ENCODE assay signal across 1 cellular context in the genomic region with DNA sequence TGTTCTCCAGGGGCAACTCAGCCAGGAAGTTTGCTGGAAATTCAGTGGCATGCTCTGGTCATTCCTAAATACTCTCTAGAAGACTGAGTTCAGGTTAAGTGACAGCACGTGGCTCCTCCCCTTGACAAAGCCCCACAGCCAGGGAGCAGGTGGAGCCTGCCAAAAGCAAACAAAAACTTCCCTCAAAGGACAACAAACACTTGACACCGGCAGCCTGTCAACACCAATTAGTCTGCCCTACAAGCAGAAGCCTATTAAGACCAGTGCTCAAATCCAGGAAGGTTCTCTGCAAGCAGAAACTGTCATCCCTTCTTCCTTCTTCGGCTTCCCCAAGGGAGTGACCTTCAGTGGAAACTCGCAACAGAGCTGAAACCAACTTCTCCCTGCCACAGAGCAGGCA.
TF ChIP-seq lines count a peak whose summit lies in the region.

No MANE protein-coding gene starts in this region.

TF ChIP-seq in HEK293, 187 proteins besides CTCF, POLR2A, EP300 and RAD21 (continued from another document):
- peak; percentile 64; the same call in 1 of the 2 replicates for TF ChIP-seq GFI1B (tag by site-specific recombination; IDR thresholded peaks at IDR 0.05)
- no peak for TF ChIP-seq ZNF174 (tag by site-specific recombination; IDR thresholded peaks at IDR 0.05)
- TF ChIP-seq ZNF843 (tag by site-specific recombination; IDR thresholded peaks at IDR 0.05) = peak; percentile 85
- TF ChIP-seq WT1 (tag by site-specific recombination; IDR thresholded peaks at IDR 0.05) = peak; percentile 99
- TF ChIP-seq ZNF23 (tag by site-specific recombination; IDR thresholded peaks at IDR 0.05; ENCODE audit: borderline replicate concordance) = no peak
- TF ChIP-seq, protein P1, sequence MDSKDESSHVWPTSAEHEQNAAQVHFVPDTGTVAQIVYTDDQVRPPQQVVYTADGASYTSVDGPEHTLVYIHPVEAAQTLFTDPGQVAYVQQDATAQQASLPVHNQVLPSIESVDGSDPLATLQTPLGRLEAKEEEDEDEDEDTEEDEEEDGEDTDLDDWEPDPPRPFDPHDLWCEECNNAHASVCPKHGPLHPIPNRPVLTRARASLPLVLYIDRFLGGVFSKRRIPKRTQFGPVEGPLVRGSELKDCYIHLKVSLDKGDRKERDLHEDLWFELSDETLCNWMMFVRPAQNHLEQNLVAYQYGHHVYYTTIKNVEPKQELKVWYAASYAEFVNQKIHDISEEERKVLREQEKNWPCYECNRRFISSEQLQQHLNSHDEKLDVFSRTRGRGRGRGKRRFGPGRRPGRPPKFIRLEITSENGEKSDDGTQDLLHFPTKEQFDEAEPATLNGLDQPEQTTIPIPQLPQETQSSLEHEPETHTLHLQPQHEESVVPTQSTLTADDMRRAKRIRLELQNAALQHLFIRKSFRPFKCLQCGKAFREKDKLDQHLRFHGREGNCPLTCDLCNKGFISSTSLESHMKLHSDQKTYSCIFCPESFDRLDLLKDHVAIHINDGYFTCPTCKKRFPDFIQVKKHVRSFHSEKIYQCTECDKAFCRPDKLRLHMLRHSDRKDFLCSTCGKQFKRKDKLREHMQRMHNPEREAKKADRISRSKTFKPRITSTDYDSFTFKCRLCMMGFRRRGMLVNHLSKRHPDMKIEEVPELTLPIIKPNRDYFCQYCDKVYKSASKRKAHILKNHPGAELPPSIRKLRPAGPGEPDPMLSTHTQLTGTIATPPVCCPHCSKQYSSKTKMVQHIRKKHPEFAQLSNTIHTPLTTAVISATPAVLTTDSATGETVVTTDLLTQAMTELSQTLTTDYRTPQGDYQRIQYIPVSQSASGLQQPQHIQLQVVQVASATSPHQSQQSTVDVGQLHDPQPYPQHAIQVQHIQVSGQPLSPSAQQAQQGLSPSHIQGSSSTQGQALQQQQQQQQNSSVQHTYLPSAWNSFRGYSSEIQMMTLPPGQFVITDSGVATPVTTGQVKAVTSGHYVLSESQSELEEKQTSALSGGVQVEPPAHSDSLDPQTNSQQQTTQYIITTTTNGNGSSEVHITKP (tag by site-specific recombination; IDR thresholded peaks at IDR 0.05) = peak; percentile 84
- peak; percentile 64; the same call in 1 of the 2 replicates for TF ChIP-seq GLI2 (tag by site-specific recombination; IDR thresholded peaks at IDR 0.05; ENCODE audit: borderline replicate concordance, low read depth)
- TF ChIP-seq, protein P2, sequence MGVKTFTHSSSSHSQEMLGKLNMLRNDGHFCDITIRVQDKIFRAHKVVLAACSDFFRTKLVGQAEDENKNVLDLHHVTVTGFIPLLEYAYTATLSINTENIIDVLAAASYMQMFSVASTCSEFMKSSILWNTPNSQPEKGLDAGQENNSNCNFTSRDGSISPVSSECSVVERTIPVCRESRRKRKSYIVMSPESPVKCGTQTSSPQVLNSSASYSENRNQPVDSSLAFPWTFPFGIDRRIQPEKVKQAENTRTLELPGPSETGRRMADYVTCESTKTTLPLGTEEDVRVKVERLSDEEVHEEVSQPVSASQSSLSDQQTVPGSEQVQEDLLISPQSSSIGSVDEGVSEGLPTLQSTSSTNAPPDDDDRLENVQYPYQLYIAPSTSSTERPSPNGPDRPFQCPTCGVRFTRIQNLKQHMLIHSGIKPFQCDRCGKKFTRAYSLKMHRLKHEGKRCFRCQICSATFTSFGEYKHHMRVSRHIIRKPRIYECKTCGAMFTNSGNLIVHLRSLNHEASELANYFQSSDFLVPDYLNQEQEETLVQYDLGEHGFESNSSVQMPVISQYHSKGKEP (tag by site-specific recombination; IDR thresholded peaks at IDR 0.05) = peak; percentile 38; the same call in 1 of the 2 replicates
- 0 out of 2 replicates have a peak, but pooled peaks have one; percentile 11 for TF ChIP-seq ZIC2 (tag by site-specific recombination; IDR thresholded peaks at IDR 0.05)
- peak; percentile 84; the same call in 1 of the 2 replicates for TF ChIP-seq IKZF3 (tag by site-specific recombination; IDR thresholded peaks at IDR 0.05)
- peak; percentile 57 for TF ChIP-seq ZXDB (tag by site-specific recombination; IDR thresholded peaks at IDR 0.05)
- TF ChIP-seq ZSCAN23 (tag by site-specific recombination; IDR thresholded peaks at IDR 0.05) = peak; percentile 74; the same call in 1 of the 2 replicates
- TF ChIP-seq ZNF521 (tag by site-specific recombination; IDR thresholded peaks at IDR 0.05) = no peak
- peak; percentile 77; the same call in 1 of the 2 replicates for TF ChIP-seq OVOL3 (tag by site-specific recombination; IDR thresholded peaks at IDR 0.05)
- TF ChIP-seq, protein P3, sequence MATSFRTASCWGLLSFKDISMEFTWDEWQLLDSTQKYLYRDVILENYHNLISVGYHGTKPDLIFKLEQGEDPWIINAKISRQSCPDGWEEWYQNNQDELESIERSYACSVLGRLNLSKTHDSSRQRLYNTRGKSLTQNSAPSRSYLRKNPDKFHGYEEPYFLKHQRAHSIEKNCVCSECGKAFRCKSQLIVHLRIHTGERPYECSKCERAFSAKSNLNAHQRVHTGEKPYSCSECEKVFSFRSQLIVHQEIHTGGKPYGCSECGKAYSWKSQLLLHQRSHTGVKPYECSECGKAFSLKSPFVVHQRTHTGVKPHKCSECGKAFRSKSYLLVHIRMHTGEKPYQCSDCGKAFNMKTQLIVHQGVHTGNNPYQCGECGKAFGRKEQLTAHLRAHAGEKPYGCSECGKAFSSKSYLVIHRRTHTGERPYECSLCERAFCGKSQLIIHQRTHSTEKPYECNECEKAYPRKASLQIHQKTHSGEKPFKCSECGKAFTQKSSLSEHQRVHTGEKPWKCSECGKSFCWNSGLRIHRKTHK (tag by site-specific recombination; IDR thresholded peaks at IDR 0.05) = no peak
- TF ChIP-seq ZNF510 (tag by site-specific recombination; IDR thresholded peaks at IDR 0.05; ENCODE audit: insufficient replicate concordance) = no peak
- peak; percentile 97 for TF ChIP-seq FEZF1 (tag by site-specific recombination; IDR thresholded peaks at IDR 0.05)
- peak; percentile 84 for TF ChIP-seq BCL11A (tag by site-specific recombination; IDR thresholded peaks at IDR 0.05; ENCODE audit: low read depth)
- TF ChIP-seq KLF9 (tag by site-specific recombination; IDR thresholded peaks at IDR 0.05; ENCODE audit: low read depth) = no peak
- no peak for TF ChIP-seq ZNF324 (tag by site-specific recombination; IDR thresholded peaks at IDR 0.05)
- TF ChIP-seq, protein P4, sequence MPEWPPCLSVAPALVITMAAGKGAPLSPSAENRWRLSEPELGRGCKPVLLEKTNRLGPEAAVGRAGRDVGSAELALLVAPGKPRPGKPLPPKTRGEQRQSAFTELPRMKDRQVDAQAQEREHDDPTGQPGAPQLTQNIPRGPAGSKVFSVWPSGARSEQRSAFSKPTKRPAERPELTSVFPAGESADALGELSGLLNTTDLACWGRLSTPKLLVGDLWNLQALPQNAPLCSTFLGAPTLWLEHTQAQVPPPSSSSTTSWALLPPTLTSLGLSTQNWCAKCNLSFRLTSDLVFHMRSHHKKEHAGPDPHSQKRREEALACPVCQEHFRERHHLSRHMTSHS (tag by site-specific recombination; IDR thresholded peaks at IDR 0.05) = 0 out of 2 replicates have a peak, but pooled peaks have one; percentile 67
- TF ChIP-seq ZNF2 (tag by site-specific recombination; IDR thresholded peaks at IDR 0.05) = peak; percentile 72; the same call in 1 of the 2 replicates
- TF ChIP-seq MZF1 (tag by site-specific recombination; IDR thresholded peaks at IDR 0.05; ENCODE audit: borderline replicate concordance) = peak; percentile 78; the same call in 1 of the 2 replicates
- 0 out of 2 replicates have a peak, but pooled peaks have one; percentile 61 for TF ChIP-seq ZNF501 (tag by site-specific recombination; IDR thresholded peaks at IDR 0.05)
- peak; percentile 95 for TF ChIP-seq ZNF366 (tag by site-specific recombination; conservative IDR thresholded peaks at IDR 0.05)
- peak; percentile 60 for TF ChIP-seq ZSCAN30 (tag by site-specific recombination; IDR thresholded peaks at IDR 0.05)
- TF ChIP-seq ZNF169 (tag by site-specific recombination; IDR thresholded peaks at IDR 0.05) = no peak
- TF ChIP-seq KLF1 (tag by site-specific recombination; IDR thresholded peaks at IDR 0.05) = peak; percentile 93
- TF ChIP-seq, protein P5, sequence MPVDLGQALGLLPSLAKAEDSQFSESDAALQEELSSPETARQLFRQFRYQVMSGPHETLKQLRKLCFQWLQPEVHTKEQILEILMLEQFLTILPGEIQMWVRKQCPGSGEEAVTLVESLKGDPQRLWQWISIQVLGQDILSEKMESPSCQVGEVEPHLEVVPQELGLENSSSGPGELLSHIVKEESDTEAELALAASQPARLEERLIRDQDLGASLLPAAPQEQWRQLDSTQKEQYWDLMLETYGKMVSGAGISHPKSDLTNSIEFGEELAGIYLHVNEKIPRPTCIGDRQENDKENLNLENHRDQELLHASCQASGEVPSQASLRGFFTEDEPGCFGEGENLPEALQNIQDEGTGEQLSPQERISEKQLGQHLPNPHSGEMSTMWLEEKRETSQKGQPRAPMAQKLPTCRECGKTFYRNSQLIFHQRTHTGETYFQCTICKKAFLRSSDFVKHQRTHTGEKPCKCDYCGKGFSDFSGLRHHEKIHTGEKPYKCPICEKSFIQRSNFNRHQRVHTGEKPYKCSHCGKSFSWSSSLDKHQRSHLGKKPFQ (tag by site-specific recombination; IDR thresholded peaks at IDR 0.05) = 0 out of 2 replicates have a peak, but pooled peaks have one; percentile 35
- peak; percentile 70; the same call in 1 of the 2 replicates for TF ChIP-seq TRIM28 (IDR thresholded peaks at IDR 0.05; ENCODE audit: borderline replicate concordance, low read length)
- TF ChIP-seq ZNF629 (tag by site-specific recombination; IDR thresholded peaks at IDR 0.05) = peak; percentile 69
- TF ChIP-seq, protein P6, sequence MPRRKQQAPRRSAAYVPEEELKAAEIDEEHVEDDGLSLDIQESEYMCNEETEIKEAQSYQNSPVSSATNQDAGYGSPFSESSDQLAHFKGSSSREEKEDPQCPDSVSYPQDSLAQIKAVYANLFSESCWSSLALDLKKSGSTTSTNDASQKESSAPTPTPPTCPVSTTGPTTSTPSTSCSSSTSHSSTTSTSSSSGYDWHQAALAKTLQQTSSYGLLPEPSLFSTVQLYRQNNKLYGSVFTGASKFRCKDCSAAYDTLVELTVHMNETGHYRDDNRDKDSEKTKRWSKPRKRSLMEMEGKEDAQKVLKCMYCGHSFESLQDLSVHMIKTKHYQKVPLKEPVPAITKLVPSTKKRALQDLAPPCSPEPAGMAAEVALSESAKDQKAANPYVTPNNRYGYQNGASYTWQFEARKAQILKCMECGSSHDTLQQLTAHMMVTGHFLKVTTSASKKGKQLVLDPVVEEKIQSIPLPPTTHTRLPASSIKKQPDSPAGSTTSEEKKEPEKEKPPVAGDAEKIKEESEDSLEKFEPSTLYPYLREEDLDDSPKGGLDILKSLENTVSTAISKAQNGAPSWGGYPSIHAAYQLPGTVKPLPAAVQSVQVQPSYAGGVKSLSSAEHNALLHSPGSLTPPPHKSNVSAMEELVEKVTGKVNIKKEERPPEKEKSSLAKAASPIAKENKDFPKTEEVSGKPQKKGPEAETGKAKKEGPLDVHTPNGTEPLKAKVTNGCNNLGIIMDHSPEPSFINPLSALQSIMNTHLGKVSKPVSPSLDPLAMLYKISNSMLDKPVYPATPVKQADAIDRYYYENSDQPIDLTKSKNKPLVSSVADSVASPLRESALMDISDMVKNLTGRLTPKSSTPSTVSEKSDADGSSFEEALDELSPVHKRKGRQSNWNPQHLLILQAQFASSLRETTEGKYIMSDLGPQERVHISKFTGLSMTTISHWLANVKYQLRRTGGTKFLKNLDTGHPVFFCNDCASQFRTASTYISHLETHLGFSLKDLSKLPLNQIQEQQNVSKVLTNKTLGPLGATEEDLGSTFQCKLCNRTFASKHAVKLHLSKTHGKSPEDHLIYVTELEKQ (tag by site-specific recombination; IDR thresholded peaks at IDR 0.05; ENCODE audit: borderline replicate concordance) = peak; percentile 90
- TF ChIP-seq ZNF335 (tag by site-specific recombination; conservative IDR thresholded peaks at IDR 0.05) = peak; percentile 79
- TF ChIP-seq ZEB2 (tag by site-specific recombination; IDR thresholded peaks at IDR 0.05) = peak; percentile 77
- TF ChIP-seq, protein P7, sequence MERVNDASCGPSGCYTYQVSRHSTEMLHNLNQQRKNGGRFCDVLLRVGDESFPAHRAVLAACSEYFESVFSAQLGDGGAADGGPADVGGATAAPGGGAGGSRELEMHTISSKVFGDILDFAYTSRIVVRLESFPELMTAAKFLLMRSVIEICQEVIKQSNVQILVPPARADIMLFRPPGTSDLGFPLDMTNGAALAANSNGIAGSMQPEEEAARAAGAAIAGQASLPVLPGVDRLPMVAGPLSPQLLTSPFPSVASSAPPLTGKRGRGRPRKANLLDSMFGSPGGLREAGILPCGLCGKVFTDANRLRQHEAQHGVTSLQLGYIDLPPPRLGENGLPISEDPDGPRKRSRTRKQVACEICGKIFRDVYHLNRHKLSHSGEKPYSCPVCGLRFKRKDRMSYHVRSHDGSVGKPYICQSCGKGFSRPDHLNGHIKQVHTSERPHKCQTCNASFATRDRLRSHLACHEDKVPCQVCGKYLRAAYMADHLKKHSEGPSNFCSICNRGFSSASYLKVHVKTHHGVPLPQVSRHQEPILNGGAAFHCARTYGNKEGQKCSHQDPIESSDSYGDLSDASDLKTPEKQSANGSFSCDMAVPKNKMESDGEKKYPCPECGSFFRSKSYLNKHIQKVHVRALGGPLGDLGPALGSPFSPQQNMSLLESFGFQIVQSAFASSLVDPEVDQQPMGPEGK (tag by site-specific recombination; IDR thresholded peaks at IDR 0.05) = peak; percentile 84
- no peak for TF ChIP-seq KLF16 (tag by site-specific recombination; IDR thresholded peaks at IDR 0.05)
- peak; percentile 57 for TF ChIP-seq SP3 (tag by site-specific recombination; IDR thresholded peaks at IDR 0.05)
- peak; percentile 65; the same call in 1 of the 2 replicates for TF ChIP-seq KLF8 (tag by site-specific recombination; IDR thresholded peaks at IDR 0.05)
- no peak for TF ChIP-seq ZNF354C (tag by site-specific recombination; IDR thresholded peaks at IDR 0.05; ENCODE audit: borderline replicate concordance, low read depth)
- TF ChIP-seq ZNF157 (tag by site-specific recombination; IDR thresholded peaks at IDR 0.05) = no peak
- TF ChIP-seq, protein P8, sequence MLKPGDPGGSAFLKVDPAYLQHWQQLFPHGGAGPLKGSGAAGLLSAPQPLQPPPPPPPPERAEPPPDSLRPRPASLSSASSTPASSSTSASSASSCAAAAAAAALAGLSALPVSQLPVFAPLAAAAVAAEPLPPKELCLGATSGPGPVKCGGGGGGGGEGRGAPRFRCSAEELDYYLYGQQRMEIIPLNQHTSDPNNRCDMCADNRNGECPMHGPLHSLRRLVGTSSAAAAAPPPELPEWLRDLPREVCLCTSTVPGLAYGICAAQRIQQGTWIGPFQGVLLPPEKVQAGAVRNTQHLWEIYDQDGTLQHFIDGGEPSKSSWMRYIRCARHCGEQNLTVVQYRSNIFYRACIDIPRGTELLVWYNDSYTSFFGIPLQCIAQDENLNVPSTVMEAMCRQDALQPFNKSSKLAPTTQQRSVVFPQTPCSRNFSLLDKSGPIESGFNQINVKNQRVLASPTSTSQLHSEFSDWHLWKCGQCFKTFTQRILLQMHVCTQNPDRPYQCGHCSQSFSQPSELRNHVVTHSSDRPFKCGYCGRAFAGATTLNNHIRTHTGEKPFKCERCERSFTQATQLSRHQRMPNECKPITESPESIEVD (tag by site-specific recombination; IDR thresholded peaks at IDR 0.05) = peak; percentile 87
TF ChIP-seq in HEK293: peak in this region for 45.
